In the genomic region with DNA sequence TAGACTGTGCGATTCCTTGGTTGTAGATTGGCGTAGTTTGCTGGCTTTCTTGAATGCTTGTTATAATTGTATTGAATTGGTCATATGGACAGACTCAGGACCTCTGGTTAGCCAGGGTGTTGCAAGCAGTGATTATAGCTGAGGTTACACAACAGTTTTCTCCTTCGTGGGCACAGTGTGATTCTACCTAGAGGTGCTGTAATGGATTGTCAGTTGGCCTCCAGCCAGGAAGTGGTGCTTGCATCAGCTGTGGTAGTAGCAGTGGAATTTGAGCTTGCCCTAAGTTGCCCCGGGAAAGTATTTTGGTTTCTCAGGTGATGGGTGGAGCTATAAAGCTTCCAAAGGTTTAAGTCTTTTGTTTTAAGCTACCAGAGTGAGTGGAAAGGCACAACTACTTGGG, we compare ENCODE assay signal across 16 cellular contexts. TPM values are rescaled to one million over a fixed set of nuclear protein-coding genes. Genes with fewer than 3 reads are reported as not detected.
DNase-seq lines count a peak whose midpoint lies in the region; ATAC-seq and TF ChIP-seq lines count a peak whose summit lies in the region.
"Had no signal": no experiment of that assay in that cellular context is flagged by ENCODE, and none has a peak within 500 bp of the region (broad histone marks: within the 10 kb centered on the region; RNA-seq: fewer than 3 reads in every experiment).

No MANE protein-coding gene starts in this region.

- H3K27me3 ChIP-seq in GM23338 (ENCODE audit: insufficient read depth) (no peaks in the 10 kb centered on the region), foreskin keratinocyte (no peaks in the 10 kb centered on the region), heart right ventricle (no peaks in the 10 kb centered on the region)
- H3K27me3 ChIP-seq in CD8-positive, alpha-beta T cell (ENCODE audit: insufficient read depth, low read length), result no peaks in the 10 kb centered on the region
- H3K27me3 ChIP-seq: BLaER1 had no signal

- no peaks in the 10 kb centered on the region for H3F3A ChIP-seq in GM23338 (replicated peaks; ENCODE audit: low read depth)

- peak; percentile 33 for DNase-seq in GM23338 (ENCODE audit: low spot score)
- DNase-seq in Jurkat, Clone E6-1 (ENCODE audit: low read depth, low spot score), result peak; percentile 2
- peak; percentile 4 for DNase-seq in SW480 (ENCODE audit: low spot score)
- peak; percentile 25 to 86 for DNase-seq in foreskin keratinocyte
- DNase-seq in CD8-positive, alpha-beta T cell, result no peak
- DNase-seq in NCI-H1694 (lab: John Stamatoyannopoulos, UW), result no peak
- DNase-seq in heart right ventricle, result no peak
- DNase-seq: 8988T, Kasumi-1, NCI-H1417 treated with DMSO at 0.1 percent for 48 hours, NCI-H2029 treated with DMSO at 0.1 percent for 48 hours, NCI-H510A treated with DMSO at 0.1 percent for 48 hours had no signal

- H3K27ac ChIP-seq in GM23338 (ENCODE audit: low read depth), result no peak overlapping the region
- no peak overlapping the region for H3K27ac ChIP-seq in foreskin keratinocyte
- no peak overlapping the region for H3K27ac ChIP-seq in CD8-positive, alpha-beta T cell (ENCODE audit: low read depth, low read length)
- H3K27ac ChIP-seq in heart right ventricle, result no peak overlapping the region
- H3K27ac ChIP-seq: BLaER1 had no signal

- no peak overlapping the region for H3K4me3 Mint-ChIP-seq in GM23338
- no peak overlapping the region for H3K4me3 Mint-ChIP-seq in CD8-positive, alpha-beta T cell

- no peak for ATAC-seq in GM23338
- ATAC-seq in foreskin keratinocyte, result no peak
- ATAC-seq in HG03354 (IDR thresholded peaks at IDR 0.05; ENCODE audit: poor library complexity, severe bottlenecking, unreplicated experiment), result no peak
- no peak for ATAC-seq in CD8-positive, alpha-beta T cell
- no peak for ATAC-seq in heart right ventricle

- no peaks in the 10 kb centered on the region; the same call in 1 of the 2 replicates for H3K9me2 ChIP-seq in GM23338 (ENCODE audit: insufficient read depth)

- CTCF ChIA-PET in CD8-positive, alpha-beta T cell (lab: Charles Lee), result no interaction called here

- H3K9me3 ChIP-seq in CD8-positive, alpha-beta T cell (ENCODE audit: low read length), result no peaks in the 10 kb centered on the region
- H3K9me3 ChIP-seq in heart right ventricle, result peaks cover 0 to 53% (median 12%) of the 10 kb centered on the region in 11 donors
- H3K9me3 ChIP-seq: BLaER1, HAP-1 had no signal

- H3K79me2 ChIP-seq in GM23338 (replicated peaks; ENCODE audit: insufficient read depth), result no peaks in the 10 kb centered on the region

- H3K36me3 Mint-ChIP-seq in GM23338 (ENCODE audit: low read depth), result peaks cover 2% of the 10 kb centered on the region; the same call in 2 of the 3 replicates
- H3K36me3 Mint-ChIP-seq in CD8-positive, alpha-beta T cell, result no peaks in the 10 kb centered on the region

- no peak overlapping the region for H3K4me3 ChIP-seq in GM23338
- no peak overlapping the region for H3K4me3 ChIP-seq in Jurkat, Clone E6-1 (ENCODE audit: low read length)
- no peak overlapping the region for H3K4me3 ChIP-seq in CD8-positive, alpha-beta T cell (ENCODE audit: low read depth, low read length)
- H3K4me3 ChIP-seq in heart right ventricle, result no peak overlapping the region
- H3K4me3 ChIP-seq: BLaER1, HAP-1 had no signal

- H4K20me1 ChIP-seq in GM23338 (replicated peaks; ENCODE audit: insufficient read depth), result no peaks in the 10 kb centered on the region
- H4K20me1 ChIP-seq: BLaER1 had no signal

- intact Hi-C loops in CD8-positive, alpha-beta T cell (cut with DNase I, micrococcal nuclease), result no loop called here
- intact Hi-C loops in heart right ventricle (cut with DNase I), result no loop called here

- H3K4me2 ChIP-seq in GM23338, result no peak overlapping the region
- H3K4me2 ChIP-seq: BLaER1 had no signal

- TF ChIP-seq CTCF in GM23338 (conservative IDR thresholded peaks at IDR 0.05; ENCODE audit: low read depth in 2 of 2), result no peak
- TF ChIP-seq CTCF in foreskin keratinocyte (conservative IDR thresholded peaks at IDR 0.05), result no peak
- TF ChIP-seq CTCF in CD8-positive, alpha-beta T cell (IDR thresholded peaks at IDR 0.05), result no peak
- no peak for TF ChIP-seq CTCF in heart right ventricle (IDR thresholded peaks at IDR 0.05)

- POLR2A ChIA-PET in CD8-positive, alpha-beta T cell (lab: Charles Lee), result no interaction called here

- H3K4me1 ChIP-seq in GM23338 (ENCODE audit: insufficient read depth) (no peaks in the 10 kb centered on the region), foreskin keratinocyte (no peaks in the 10 kb centered on the region), heart right ventricle (no peaks in the 10 kb centered on the region)
- H3K4me1 ChIP-seq in CD8-positive, alpha-beta T cell (ENCODE audit: insufficient read depth, low read length), result no peaks in the 10 kb centered on the region
- H3K4me1 ChIP-seq: BLaER1, HAP-1 had no signal

- H2AFZ ChIP-seq in GM23338, result peak overlapping the region; percentile 29; the same call in 1 of the 2 replicates

- no peaks in the 10 kb centered on the region for H3K4me1 Mint-ChIP-seq in GM23338
- no peaks in the 10 kb centered on the region for H3K4me1 Mint-ChIP-seq in CD8-positive, alpha-beta T cell (ENCODE audit: low read depth)

- H3K27me3 Mint-ChIP-seq in GM23338 (ENCODE audit: insufficient read depth, low read depth, poor library complexity), result peaks cover 1% of the 10 kb centered on the region
- no peaks in the 10 kb centered on the region for H3K27me3 Mint-ChIP-seq in CD8-positive, alpha-beta T cell (ENCODE audit: low read depth)

- no peak overlapping the region for H3K27ac Mint-ChIP-seq in GM23338
- H3K27ac Mint-ChIP-seq in CD8-positive, alpha-beta T cell, result no peak overlapping the region

- H3K9me3 Mint-ChIP-seq in GM23338, result peaks cover 89% of the 10 kb centered on the region
- H3K9me3 Mint-ChIP-seq in CD8-positive, alpha-beta T cell, result peaks cover 36% of the 10 kb centered on the region

- 70 to 71% methylated on average over 4 of the region's 4 CpGs for WGBS in heart right ventricle, 2 donors

- H3K36me3 ChIP-seq in GM23338 (ENCODE audit: insufficient read depth), result no peaks in the 10 kb centered on the region
- H3K36me3 ChIP-seq in CD8-positive, alpha-beta T cell (ENCODE audit: insufficient read depth, low read length), result no peaks in the 10 kb centered on the region
- no peaks in the 10 kb centered on the region for H3K36me3 ChIP-seq in heart right ventricle
- H3K36me3 ChIP-seq: BLaER1, HAP-1 had no signal

TF ChIP-seq in GM23338, 12 proteins besides CTCF, POLR2A, EP300 and RAD21 (continues in another document):
- TF ChIP-seq REST (IDR thresholded peaks at IDR 0.05; ENCODE audit: unreplicated experiment) (no peak), CREB1 (CRISPR knock-in tag; IDR thresholded peaks at IDR 0.05; ENCODE audit: low read depth) (no peak)

RNA-seq across cellular contexts. Expression of gene GABRG1, which starts 23.1 kb away (rescaled TPM):
- 0.58 and 1.6 TPM in 2 replicates for total RNA-seq in GM23338 (2014; rRNA removed; shearing (Covaris generic))
- polyA plus RNA-seq in GM23338 (2016; fragmentation: Nextera tagmentation; extraction: Ambion mirVana) (0.26 and 0.34 TPM in 2 replicates), foreskin keratinocyte (not detected in 2 replicates), heart right ventricle (not detected)
- not detected for polyA plus RNA-seq in Jurkat, Clone E6-1 (2012; ENCODE audit: insufficient read depth, insufficient read length)
- total RNA-seq in foreskin keratinocyte (not detected in 2 replicates), heart right ventricle (not detected)
- not detected for total RNA-seq in CD8-positive, alpha-beta T cell
- total RNA-seq: OCI-LY7 had no signal

Comparison
In these comparisons a context has a peak if more than half of its experiments do, and no peak if none do; other contexts are left out.
1. DNase-seq: peak in GM23338 (single experiment), Jurkat, Clone E6-1 (single experiment), SW480 (single experiment) and foreskin keratinocyte (2 of 2); none in CD8-positive, alpha-beta T cell (0 of 7), NCI-H1694 (single experiment) and heart right ventricle (0 of 2).